ENCODE assay signal across 15 cellular contexts in genomic region chr6:169965657-169966311, GRCh38.
"Had no signal": no experiment of that assay in that cellular context is flagged by ENCODE, and none has a peak within 500 bp of the region (broad histone marks: within the 10 kb centered on the region; RNA-seq: fewer than 3 reads in every experiment).

No MANE protein-coding gene starts in this region.

- H3K36me3 ChIP-seq: ascending aorta, esophagus muscularis mucosa, upper lobe of right lung had no signal

- H3K9me3 Mint-ChIP-seq: activated CD4-positive, alpha-beta T cell treated with anti-CD3 and anti-CD28 coated beads, Interleukin-2, amount 10 ng/mL, durations not matched to agents 24 days and 14 days; activated T-helper 1 cell treated with anti-CD3 and anti-CD28 coated beads, Interleukin-12 subunit alpha, Interleukin-12 subunit beta, Interleukin-2, Interleukin-4 antibody, amounts not matched to agents 30 ng/mL and 10 ng/mL and 1 ng/mL, durations not matched to agents 14 hours and 24 hours and 36 hours; T-helper 1 cell treated with Interleukin-12 subunit alpha and Interleukin-12 subunit beta and Interleukin-4 antibody, amounts not matched to agents 30 μg/mL and 1 μg/mL, for 36 hours had no signal

- H3K4me1 ChIP-seq: upper lobe of right lung had no signal

- H3K4me3 ChIP-seq: ascending aorta, dorsolateral prefrontal cortex, esophagus muscularis mucosa, smooth muscle cell, upper lobe of right lung had no signal

- H3K9me3 ChIP-seq: ascending aorta, esophagus muscularis mucosa, upper lobe of right lung had no signal

- FAIRE-seq: bronchial epithelial cell had no signal

- ATAC-seq: right cardiac atrium, upper lobe of right lung had no signal

- H3K4me3 Mint-ChIP-seq: activated CD4-positive, alpha-beta T cell treated with anti-CD3 and anti-CD28 coated beads, Interleukin-2, amount 10 ng/mL, durations not matched to agents 24 days and 14 days; activated T-helper 1 cell treated with anti-CD3 and anti-CD28 coated beads, Interleukin-12 subunit alpha, Interleukin-12 subunit beta, Interleukin-2, Interleukin-4 antibody, amounts not matched to agents 30 ng/mL and 10 ng/mL and 1 ng/mL, durations not matched to agents 14 hours and 24 hours and 36 hours; nephron progenitor cell; T-helper 1 cell treated with Interleukin-12 subunit alpha and Interleukin-12 subunit beta and Interleukin-4 antibody, amounts not matched to agents 30 μg/mL and 1 μg/mL, for 36 hours had no signal

- H3K27me3 ChIP-seq: ascending aorta had no signal

- H3K27ac Mint-ChIP-seq: activated CD4-positive, alpha-beta T cell treated with anti-CD3 and anti-CD28 coated beads, Interleukin-2, amount 10 ng/mL, durations not matched to agents 24 days and 14 days; activated T-helper 1 cell treated with anti-CD3 and anti-CD28 coated beads, Interleukin-12 subunit alpha, Interleukin-12 subunit beta, Interleukin-2, Interleukin-4 antibody, amounts not matched to agents 30 ng/mL and 10 ng/mL and 1 ng/mL, durations not matched to agents 14 hours and 24 hours and 36 hours; nephron progenitor cell; T-helper 1 cell treated with Interleukin-12 subunit alpha and Interleukin-12 subunit beta and Interleukin-4 antibody, amounts not matched to agents 30 μg/mL and 1 μg/mL, for 36 hours had no signal

- H3K4me1 Mint-ChIP-seq: activated CD4-positive, alpha-beta T cell treated with anti-CD3 and anti-CD28 coated beads, Interleukin-2, amount 10 ng/mL, durations not matched to agents 24 days and 14 days had no signal

- DNase-seq: activated CD4-positive, alpha-beta T cell treated with anti-CD3 and anti-CD28 coated beads, Interleukin-2, amount 10 ng/mL, durations not matched to agents 24 days and 14 days; activated naive CD4-positive, alpha-beta T cell; hypothalamus; mammary epithelial cell; nephron progenitor cell; right cardiac atrium; stimulated activated naive CD4-positive, alpha-beta T cell; upper lobe of right lung had no signal

- H3K27ac ChIP-seq: ascending aorta, dorsolateral prefrontal cortex, esophagus muscularis mucosa, upper lobe of right lung had no signal
